Comparison of ENCODE assay signal across 16 cellular contexts in genomic region chrX:125646195-125646594, GRCh38.
DNase-seq lines count a peak whose midpoint lies in the region; ATAC-seq, FAIRE-seq and TF ChIP-seq lines count a peak whose summit lies in the region.
"Had no signal": no experiment of that assay in that cellular context is flagged by ENCODE, and none has a peak within 500 bp of the region (broad histone marks: within the 10 kb centered on the region; RNA-seq: fewer than 3 reads in every experiment).

No MANE protein-coding gene starts in this region.

- no peak for TF ChIP-seq POLR2A in GM12878 (IDR thresholded peaks at IDR 0.05; ENCODE audit: low read depth, low read length)

- H3K9ac ChIP-seq in GM12878 (ENCODE audit: control insufficient read depth, insufficient read depth, low read length) = no peak overlapping the region

- H3K36me3 Mint-ChIP-seq in type B pancreatic cell = no peaks in the 10 kb centered on the region

- in situ Hi-C loops in GM12878 (cut with MboI) = no loop called here

- no peak overlapping the region for H3K27ac Mint-ChIP-seq in type B pancreatic cell

- TF ChIP-seq CTCF in GM12878 (IDR thresholded peaks at IDR 0.05 in 2 of 3, conservative IDR thresholded peaks at IDR 0.05 in 1 of 3; ENCODE audit: control insufficient read depth in 2 of 3, extremely low read depth in 1 of 3, insufficient read depth in 1 of 3, low read depth in 3 of 3, low read length in 3 of 3) (peak in 2 of 3 experiments; percentile 34 to 35; a peak in 3 of 6 replicates), type B pancreatic cell (conservative IDR thresholded peaks at IDR 0.05) (peak; percentile 45), left ventricle myocardium inferior (IDR thresholded peaks at IDR 0.05; ENCODE audit: borderline replicate concordance) (no peak), GM10248 (IDR thresholded peaks at IDR 0.05; ENCODE audit: control extremely low read depth, extremely low read depth, low read depth, missing control alignments) (no peak)

- peak; percentile 65 for ATAC-seq in HG02885 (IDR thresholded peaks at IDR 0.05; ENCODE audit: poor library complexity, unreplicated experiment)
- ATAC-seq in GM12878 = peak; percentile 71
- ATAC-seq: left colon had no signal

- H3K9me3 ChIP-seq in GM12878 (replicated peaks; ENCODE audit: control insufficient read depth, insufficient read depth, low read length) (no peaks in the 10 kb centered on the region), left ventricle myocardium inferior (replicated peaks) (no peaks in the 10 kb centered on the region)
- H3K9me3 ChIP-seq: BE2C, vagina had no signal

- H3K4me1 ChIP-seq in GM12878 (ENCODE audit: control insufficient read depth, insufficient read depth, low read length) = no peaks in the 10 kb centered on the region
- H3K4me1 ChIP-seq in left ventricle myocardium inferior = no peaks in the 10 kb centered on the region
- H3K4me1 ChIP-seq: BE2C, vagina had no signal

- POLR2A ChIA-PET in GM12878 (lab: Charles Lee) = no interaction called here
- POLR2A ChIA-PET in GM10248 (lab: Yijun Ruan, JAX) = no interaction called here

- CTCF ChIA-PET in GM12878 (lab: Yijun Ruan, JAX) (no interaction called here), GM10248 (lab: Yijun Ruan, JAX) (no interaction called here)

- no TSS peak for BruUV-seq in GM12878 (replicated peaks; lab: Mats Ljungman, UMichigan)

- H3K27me3 Mint-ChIP-seq in type B pancreatic cell = no peaks in the 10 kb centered on the region

- no peaks in the 10 kb centered on the region for H4K20me1 ChIP-seq in GM12878 (ENCODE audit: control insufficient read depth, insufficient read depth)

- H2AFZ ChIP-seq in GM12878 (ENCODE audit: control insufficient read depth, low read depth, low read length) = no peak overlapping the region

- FAIRE-seq in GM12878 (lab: Jason Lieb, UNC) = no peak
- FAIRE-seq: frontal cortex, HTR-8/SVneo had no signal

- TF ChIP-seq EP300 in GM12878 (IDR thresholded peaks at IDR 0.05; ENCODE audit: borderline replicate concordance in 1 of 2, control insufficient read depth in 1 of 2, low read depth in 2 of 2, low read length in 2 of 2) = no peak

- no peak overlapping the region for H3K4me2 ChIP-seq in GM12878 (ENCODE audit: control insufficient read depth, insufficient read depth)

- H3K27ac ChIP-seq in GM12878 (ENCODE audit: control insufficient read depth, insufficient read depth) = no peak overlapping the region
- H3K27ac ChIP-seq in left ventricle myocardium inferior (replicated peaks) = no peak overlapping the region
- H3K27ac ChIP-seq: vagina had no signal

- H3K27me3 ChIP-seq in GM12878 (replicated peaks in 1 of 2; ENCODE audit: control insufficient read depth in 2 of 2, insufficient read depth in 2 of 2, low read length in 1 of 2) (no peaks in the 10 kb centered on the region), left ventricle myocardium inferior (ENCODE audit: low read depth) (no peaks in the 10 kb centered on the region)
- H3K27me3 ChIP-seq: BE2C, vagina had no signal

- no peaks in the 10 kb centered on the region for H3K79me2 ChIP-seq in GM12878 (ENCODE audit: control insufficient read depth, insufficient read depth, low read length)

- H3K9me3 Mint-ChIP-seq in type B pancreatic cell = no peaks in the 10 kb centered on the region

- RAD21 ChIA-PET in GM12878 (lab: Charles Lee; ENCODE audit: unreplicated experiment) = no interaction called here

- intact Hi-C loops in GM12878 (cut with micrococcal nuclease; ENCODE audit: unreplicated experiment) = loop anchor here (5.0 kb wide), 1 partner anchor 209 kb away; no protein-coding TSS in a partner anchor
- intact Hi-C loops in left ventricle myocardium inferior (cut with micrococcal nuclease) = no loop called here

- H3K36me3 ChIP-seq in GM12878 (ENCODE audit: control insufficient read depth in 2 of 2, insufficient read depth in 2 of 2, low read length in 1 of 2) (no peaks in the 10 kb centered on the region), left ventricle myocardium inferior (no peaks in the 10 kb centered on the region)
- H3K36me3 ChIP-seq: BE2C, vagina had no signal

- H3K4me3 ChIP-seq in GM12878 = no peak overlapping the region
- no peak overlapping the region for H3K4me3 ChIP-seq in left ventricle myocardium inferior
- H3K4me3 ChIP-seq: vagina had no signal

- 40% methylated on average over 2 of the region's 2 CpGs for WGBS in GM12878 (ENCODE audit: insufficient coverage, insufficient replicate concordance, low lambda C conversion rate, missing lambda C conversion rate)

- no peak overlapping the region for H3K4me3 Mint-ChIP-seq in type B pancreatic cell

- peak; percentile 15; the same call in 1 of the 2 replicates for TF ChIP-seq RAD21 in GM12878 (IDR thresholded peaks at IDR 0.05; ENCODE audit: insufficient read depth, low read depth, low read length)

- SMC1A ChIA-PET in GM12878 (lab: Charles Lee; ENCODE audit: uncharacterized antibody, unreplicated experiment) = no interaction called here

- no peaks in the 10 kb centered on the region for H3K4me1 Mint-ChIP-seq in type B pancreatic cell (ENCODE audit: unreplicated experiment)

- peak; percentile 1 for DNase-seq in stimulated activated CD4-positive, alpha-beta T cell treated with anti-CD3 and anti-CD28 coated beads, Interleukin-12 subunit alpha, Interleukin-12 subunit beta, amount 100 ng/mL, for 4 hours
- DNase-seq in stimulated activated CD4-positive, alpha-beta T cell treated with anti-CD3 and anti-CD28 coated beads, Interleukin-4, amount 100 ng/mL, for 4 hours = no peak
- DNase-seq in GM12878 (ENCODE audit: low read depth, low spot score) (no peak), type B pancreatic cell (ENCODE audit: extremely low spot score, unreplicated experiment) (no peak), HuH-7.5 (ENCODE audit: low spot score) (no peak), left ventricle myocardium inferior (no peak), GM10248 (ENCODE audit: extremely low spot score) (no peak)
- DNase-seq: activated CD8-positive, alpha-beta memory T cell treated with anti-CD3 and anti-CD28 coated beads for 24 hours; BE2C; left colon; NCI-H146; T-helper 1 cell had no signal

TF ChIP-seq in GM12878, 131 proteins besides CTCF, POLR2A, EP300 and RAD21 (continues in another document):
- TF ChIP-seq SP1 (IDR thresholded peaks at IDR 0.05; ENCODE audit: low read depth, low read length) (no peak), FOXK2 (IDR thresholded peaks at IDR 0.05) (no peak), E2F8 (IDR thresholded peaks at IDR 0.05; ENCODE audit: low read depth, partially characterized antibody) (no peak), GABPA (IDR thresholded peaks at IDR 0.05; ENCODE audit: low read depth) (no peak), LARP7 (IDR thresholded peaks at IDR 0.05) (no peak), ZBED1 (IDR thresholded peaks at IDR 0.05; ENCODE audit: borderline replicate concordance) (no peak), MYB (IDR thresholded peaks at IDR 0.05; ENCODE audit: borderline replicate concordance, low read depth, low read length) (no peak), RB1 (IDR thresholded peaks at IDR 0.05; ENCODE audit: borderline replicate concordance) (no peak), ZBTB40 (IDR thresholded peaks at IDR 0.05; ENCODE audit: borderline replicate concordance) (no peak), SREBF2 (IDR thresholded peaks at IDR 0.05; ENCODE audit: low read length) (no peak), MXI1 (IDR thresholded peaks at IDR 0.05; ENCODE audit: low read depth, low read length) (no peak), SMAD5 (IDR thresholded peaks at IDR 0.05; ENCODE audit: low read depth) (no peak)

Comparison
In these comparisons a context has a peak if more than half of its experiments do, and no peak if none do; other contexts are left out.
1. CTCF ChIP-seq: peak in GM12878 (2 of 3) and type B pancreatic cell (single experiment); none in left ventricle myocardium inferior (single experiment) and GM10248 (single experiment).